In the genomic region with DNA sequence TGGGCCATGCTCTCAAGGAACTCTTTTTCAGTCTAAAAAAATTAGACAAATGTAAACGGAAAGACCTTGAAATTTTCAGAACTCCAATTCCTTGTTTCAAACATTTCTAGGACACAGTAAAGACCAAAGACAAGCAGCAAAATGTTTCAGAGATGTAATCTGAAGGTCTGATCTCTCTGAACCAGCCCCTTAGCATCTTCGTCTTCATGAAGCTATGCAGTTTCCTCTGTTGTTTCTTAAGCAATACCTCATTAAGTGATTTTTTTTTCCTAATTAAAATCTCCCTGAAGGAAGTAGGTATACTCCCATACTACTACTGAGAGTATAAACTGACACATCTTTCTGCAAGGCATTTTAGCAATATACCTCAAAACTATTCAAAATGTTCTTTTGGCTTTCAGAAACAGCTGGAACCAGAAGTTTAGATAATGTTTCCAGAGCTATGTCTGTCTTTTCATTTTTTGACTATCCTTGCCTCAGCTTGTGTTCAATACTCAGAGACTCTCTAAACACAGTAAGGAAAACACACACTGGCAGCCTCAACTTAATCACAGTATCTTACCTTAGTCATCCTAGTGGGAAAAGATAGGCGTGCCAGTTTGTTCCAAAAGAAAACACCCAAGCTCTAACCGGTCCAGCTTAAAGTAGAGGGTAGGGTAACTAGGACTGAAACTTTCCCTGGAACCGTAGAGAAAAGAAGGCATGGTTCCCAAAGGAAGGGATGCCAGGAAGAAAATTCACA, we compare ENCODE assay signal across 19 cellular contexts.
"Had no signal": no experiment of that assay in that cellular context is flagged by ENCODE, and none has a peak within 500 bp of the region (broad histone marks: within the 10 kb centered on the region; RNA-seq: fewer than 3 reads in every experiment).

No MANE protein-coding gene starts in this region.

- H3K27me3 ChIP-seq: ascending aorta, left lung, sigmoid colon, upper lobe of left lung had no signal

- H3K4me1 ChIP-seq: ascending aorta, left lung had no signal

- H3K9me3 ChIP-seq: ascending aorta, left lung, sigmoid colon, upper lobe of left lung had no signal

- H3K4me3 ChIP-seq: ascending aorta, coronary artery, left lung, sigmoid colon, upper lobe of left lung had no signal

- H3K27me3 Mint-ChIP-seq: activated CD4-positive, alpha-beta memory T cell treated with anti-CD3 and anti-CD28 coated beads, Interleukin-2, amount 10 ng/mL, durations not matched to agents 7 days and 5 days; activated CD4-positive, alpha-beta T cell treated with anti-CD3 and anti-CD28 coated beads for 36 hours; memory B cell; stimulated activated naive CD8-positive, alpha-beta T cell treated with anti-CD3 and anti-CD28 coated beads, Interleukin-15, Interleukin-2, amounts not matched to agents 100 ng/mL and 50 ng/mL, for 24 hours had no signal

- H3K9me3 Mint-ChIP-seq: activated CD4-positive, alpha-beta memory T cell treated with anti-CD3 and anti-CD28 coated beads, Interleukin-2, amount 10 ng/mL, durations not matched to agents 7 days and 5 days; memory B cell; nephron; stimulated activated naive CD8-positive, alpha-beta T cell treated with anti-CD3 and anti-CD28 coated beads, Interleukin-15, Interleukin-2, amounts not matched to agents 100 ng/mL and 50 ng/mL, for 24 hours had no signal

- H3K27ac ChIP-seq: ascending aorta, coronary artery, left lung, sigmoid colon, upper lobe of left lung, VCaP had no signal

- H3K4me1 Mint-ChIP-seq: activated CD4-positive, alpha-beta memory T cell treated with anti-CD3 and anti-CD28 coated beads, Interleukin-2, amount 10 ng/mL, durations not matched to agents 7 days and 5 days had no signal

- ATAC-seq: activated CD4-positive, alpha-beta T cell treated with anti-CD3 and anti-CD28 coated beads for 36 hours; left lung had no signal

- H3K4me3 Mint-ChIP-seq: activated CD4-positive, alpha-beta memory T cell treated with anti-CD3 and anti-CD28 coated beads, Interleukin-2, amount 10 ng/mL, durations not matched to agents 7 days and 5 days; activated CD4-positive, alpha-beta T cell treated with anti-CD3 and anti-CD28 coated beads for 36 hours; memory B cell; nephron; stimulated activated naive CD8-positive, alpha-beta T cell treated with anti-CD3 and anti-CD28 coated beads, Interleukin-15, Interleukin-2, amounts not matched to agents 100 ng/mL and 50 ng/mL, for 24 hours had no signal

- H3K36me3 ChIP-seq: ascending aorta, left lung, sigmoid colon, upper lobe of left lung had no signal

- H3K27ac Mint-ChIP-seq: activated CD4-positive, alpha-beta memory T cell treated with anti-CD3 and anti-CD28 coated beads, Interleukin-2, amount 10 ng/mL, durations not matched to agents 7 days and 5 days; activated CD4-positive, alpha-beta T cell treated with anti-CD3 and anti-CD28 coated beads for 36 hours; memory B cell; nephron; stimulated activated naive CD8-positive, alpha-beta T cell treated with anti-CD3 and anti-CD28 coated beads, Interleukin-15, Interleukin-2, amounts not matched to agents 100 ng/mL and 50 ng/mL, for 24 hours had no signal

- DNase-seq: activated CD4-positive, alpha-beta memory T cell treated with anti-CD3 and anti-CD28 coated beads, Interleukin-2, amount 10 ng/mL, durations not matched to agents 7 days and 5 days; activated CD4-positive, alpha-beta T cell treated with anti-CD3 and anti-CD28 coated beads for 36 hours; activated T-cell treated with anti-CD3 and anti-CD28 coated beads, Interleukin-2, amount 50 U/mL, for 48 hours; effector memory CD4-positive, alpha-beta T cell; foreskin melanocyte; head of caudate nucleus; left lung; occipital lobe; sigmoid colon; stimulated activated CD4-positive, alpha-beta T cell treated with anti-CD3 and anti-CD28 coated beads, Interleukin-4, amount 100 ng/mL, for 1 hour; stimulated activated CD8-positive, alpha-beta memory T cell treated with anti-CD3 and anti-CD28 coated beads, Interleukin-4, amount 100 ng/mL, for 48 hours; T-helper 9 cell; upper lobe of left lung had no signal
